In the genomic region with DNA sequence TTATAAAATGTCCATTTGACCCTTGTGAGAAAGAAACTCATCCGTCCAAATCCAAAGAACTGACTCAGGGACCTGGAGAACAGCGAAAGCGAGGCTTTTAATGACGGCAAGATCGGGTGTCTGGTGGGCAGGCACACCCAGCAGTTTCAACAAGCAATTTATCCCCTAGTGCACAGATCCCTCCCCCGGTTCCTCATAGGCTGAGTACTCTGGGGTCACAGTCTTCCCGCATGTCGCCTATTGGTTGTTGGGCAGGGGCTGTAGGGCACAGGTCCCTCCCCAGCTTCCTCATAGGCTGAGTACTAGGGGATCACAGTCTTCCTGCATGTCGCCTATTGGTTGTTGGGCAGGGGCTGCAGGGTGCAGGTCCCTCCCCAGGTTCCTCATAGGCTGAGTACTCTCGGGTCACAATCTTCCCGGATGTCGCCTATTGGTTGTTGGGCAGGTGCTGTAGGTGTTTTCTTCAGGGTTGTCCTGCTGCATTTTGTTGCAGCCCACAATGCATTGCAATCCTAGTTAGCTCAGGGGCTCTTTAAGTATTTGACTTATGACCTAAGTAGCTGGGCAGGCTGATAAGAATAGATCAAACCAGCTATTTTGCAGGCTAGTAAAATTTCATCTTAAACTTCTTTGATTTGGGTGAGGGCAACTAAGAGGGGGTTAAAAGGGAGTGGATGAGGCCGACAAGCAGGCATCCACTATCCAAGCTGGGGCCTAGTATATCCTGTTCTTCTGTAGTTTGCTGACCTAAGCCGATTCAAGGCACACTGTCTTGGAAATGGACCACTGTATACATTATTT, we compare ENCODE assay signal across 1 cellular context.
TF ChIP-seq lines count a peak whose summit lies in the region.

No MANE protein-coding gene starts in this region.

TF ChIP-seq in IMR-90, 13 proteins besides CTCF, POLR2A, EP300 and RAD21:
- TF ChIP-seq MAFK (IDR thresholded peaks at IDR 0.05; ENCODE audit: low read depth, low read length) (no peak), MXI1 (IDR thresholded peaks at IDR 0.05; ENCODE audit: borderline replicate concordance, low read depth, low read length) (no peak), RCOR1 (IDR thresholded peaks at IDR 0.05; ENCODE audit: insufficient replicate concordance, low read length) (no peak), NFE2L2 (IDR thresholded peaks at IDR 0.05; ENCODE audit: low read depth, low read length) (no peak), CHD1 (IDR thresholded peaks at IDR 0.05; ENCODE audit: low read depth, low read length) (no peak), MAZ (IDR thresholded peaks at IDR 0.05; ENCODE audit: borderline replicate concordance, low read depth, low read length) (no peak), BHLHE40 (IDR thresholded peaks at IDR 0.05; ENCODE audit: low read depth, low read length) (no peak), RFX5 (IDR thresholded peaks at IDR 0.05; ENCODE audit: low read depth, low read length) (no peak), CEBPB (IDR thresholded peaks at IDR 0.05; ENCODE audit: low read depth, low read length) (no peak), FOS (IDR thresholded peaks at IDR 0.05; ENCODE audit: low read depth, low read length) (no peak), SMC3 (IDR thresholded peaks at IDR 0.05; ENCODE audit: low read depth, low read length) (no peak)
- TF ChIP-seq, protein P1, sequence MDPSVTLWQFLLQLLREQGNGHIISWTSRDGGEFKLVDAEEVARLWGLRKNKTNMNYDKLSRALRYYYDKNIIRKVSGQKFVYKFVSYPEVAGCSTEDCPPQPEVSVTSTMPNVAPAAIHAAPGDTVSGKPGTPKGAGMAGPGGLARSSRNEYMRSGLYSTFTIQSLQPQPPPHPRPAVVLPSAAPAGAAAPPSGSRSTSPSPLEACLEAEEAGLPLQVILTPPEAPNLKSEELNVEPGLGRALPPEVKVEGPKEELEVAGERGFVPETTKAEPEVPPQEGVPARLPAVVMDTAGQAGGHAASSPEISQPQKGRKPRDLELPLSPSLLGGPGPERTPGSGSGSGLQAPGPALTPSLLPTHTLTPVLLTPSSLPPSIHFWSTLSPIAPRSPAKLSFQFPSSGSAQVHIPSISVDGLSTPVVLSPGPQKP (IDR thresholded peaks at IDR 0.05; ENCODE audit: borderline replicate concordance, low read depth, low read length): no peak
- TF ChIP-seq, protein P2, sequence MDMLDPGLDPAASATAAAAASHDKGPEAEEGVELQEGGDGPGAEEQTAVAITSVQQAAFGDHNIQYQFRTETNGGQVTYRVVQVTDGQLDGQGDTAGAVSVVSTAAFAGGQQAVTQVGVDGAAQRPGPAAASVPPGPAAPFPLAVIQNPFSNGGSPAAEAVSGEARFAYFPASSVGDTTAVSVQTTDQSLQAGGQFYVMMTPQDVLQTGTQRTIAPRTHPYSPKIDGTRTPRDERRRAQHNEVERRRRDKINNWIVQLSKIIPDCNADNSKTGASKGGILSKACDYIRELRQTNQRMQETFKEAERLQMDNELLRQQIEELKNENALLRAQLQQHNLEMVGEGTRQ (IDR thresholded peaks at IDR 0.05; ENCODE audit: low read depth, low read length): no peak
